Comparison of ENCODE assay signal across 26 cellular contexts in the genomic region with DNA sequence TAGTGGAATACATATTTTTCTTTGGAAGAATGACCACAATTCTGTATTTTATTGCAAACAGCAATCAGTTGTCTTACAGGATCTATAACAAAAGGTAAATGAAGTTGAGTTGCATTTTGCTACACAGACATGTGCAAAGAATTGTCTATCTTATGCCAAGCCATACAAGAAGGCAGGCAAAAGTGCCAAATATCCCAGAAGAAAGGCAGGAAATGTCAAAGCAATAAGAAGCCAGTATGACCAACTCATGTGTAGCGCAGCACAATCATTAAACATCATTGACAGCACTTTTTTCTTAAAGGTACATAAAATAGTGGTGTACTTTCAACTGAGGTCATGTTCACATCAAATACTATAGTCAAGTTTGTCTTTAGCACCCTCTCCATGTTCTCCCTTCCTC.
"Had no signal": no experiment of that assay in that cellular context is flagged by ENCODE, and none has a peak within 500 bp of the region (broad histone marks: within the 10 kb centered on the region; RNA-seq: fewer than 3 reads in every experiment).

No MANE protein-coding gene starts in this region.

- DNase-seq: effector memory CD8-positive, alpha-beta T cell; foreskin keratinocyte; heart left ventricle; kidney; mesendoderm; midbrain; naive thymus-derived CD4-positive, alpha-beta T cell; pancreas; right cardiac atrium; sigmoid colon; stimulated activated CD4-positive, alpha-beta T cell treated with anti-CD3 and anti-CD28 coated beads, Interleukin-2, amount 100 ng/mL, for 24 hours; stimulated activated CD4-positive, alpha-beta T cell treated with anti-CD3 and anti-CD28 coated beads, Interleukin-4, amount 100 ng/mL, for 24 hours; stimulated activated naive CD8-positive, alpha-beta T cell treated with anti-CD3 and anti-CD28 coated beads, Interleukin-15, Interleukin-2, amounts not matched to agents 100 U/mL and 50 U/mL, for 24 hours; substantia nigra; testis; tibial artery had no signal

- H2AFZ ChIP-seq: hepatocyte had no signal

- H3K9me3 ChIP-seq: gastroesophageal sphincter, neutrophil, pancreas, sigmoid colon, testis, tibial artery had no signal

- H3K4me3 Mint-ChIP-seq: naive thymus-derived CD4-positive, alpha-beta T cell; neural crest cell; type B pancreatic cell had no signal

- H3K27ac Mint-ChIP-seq: naive thymus-derived CD4-positive, alpha-beta T cell; stimulated activated effector memory CD8-positive, alpha-beta T cell treated with anti-CD3 and anti-CD28 coated beads, Interleukin-12 subunit alpha, Interleukin-12 subunit beta, amount 100 ng/mL, for 72 hours; type B pancreatic cell had no signal

- H3K36me3 ChIP-seq: pancreas, tibial artery had no signal

- H3K27me3 ChIP-seq: foreskin keratinocyte, gastroesophageal sphincter, heart left ventricle, hepatocyte, neutrophil, pancreas, sigmoid colon, testis, tibial artery had no signal

- H3K4me2 ChIP-seq: hepatocyte had no signal

- FAIRE-seq: endometrium, kidney, pancreas, urothelium cell line had no signal

- ATAC-seq: foreskin keratinocyte; gastroesophageal sphincter; heart left ventricle; left lobe of liver; naive thymus-derived CD4-positive, alpha-beta T cell; right cardiac atrium had no signal

- H3K4me1 Mint-ChIP-seq: neural crest cell had no signal

- H3K4me1 ChIP-seq: foreskin keratinocyte, testis had no signal

- H3K4me3 ChIP-seq: coronary artery, gastroesophageal sphincter, heart left ventricle, hepatocyte, pancreas, sigmoid colon, testis, tibial artery had no signal

- H3K36me3 Mint-ChIP-seq: type B pancreatic cell had no signal

- H3K27ac ChIP-seq: coronary artery, foreskin keratinocyte, gastroesophageal sphincter, heart left ventricle, hepatocyte, neutrophil, pancreas, sigmoid colon, testis, tibial artery had no signal

- H3K79me2 ChIP-seq: hepatocyte had no signal

- H3K27me3 Mint-ChIP-seq: effector memory CD8-positive, alpha-beta T cell; type B pancreatic cell had no signal
